Comparison of ENCODE assay signal across 1 cellular context in genomic region chr1:238558156-238558555, GRCh38.
TF ChIP-seq lines count a peak whose summit lies in the region.

No MANE protein-coding gene starts in this region.

TF ChIP-seq in GM23338, 12 proteins besides CTCF, POLR2A, EP300 and RAD21 (continued from another document):
- TF ChIP-seq ETS1 (IDR thresholded peaks at IDR 0.05) (no peak), JUNB (IDR thresholded peaks at IDR 0.05; ENCODE audit: unreplicated experiment) (no peak), EZH2phosphoT487 (IDR thresholded peaks at IDR 0.05; ENCODE audit: unreplicated experiment) (no peak), CREB1 (CRISPR knock-in tag; IDR thresholded peaks at IDR 0.05; ENCODE audit: low read depth) (no peak), REST (IDR thresholded peaks at IDR 0.05; ENCODE audit: unreplicated experiment) (no peak)
TF ChIP-seq in GM23338: peak in this region for 0.
